Comparison of ENCODE assay signal across 1 cellular context in the genomic region with DNA sequence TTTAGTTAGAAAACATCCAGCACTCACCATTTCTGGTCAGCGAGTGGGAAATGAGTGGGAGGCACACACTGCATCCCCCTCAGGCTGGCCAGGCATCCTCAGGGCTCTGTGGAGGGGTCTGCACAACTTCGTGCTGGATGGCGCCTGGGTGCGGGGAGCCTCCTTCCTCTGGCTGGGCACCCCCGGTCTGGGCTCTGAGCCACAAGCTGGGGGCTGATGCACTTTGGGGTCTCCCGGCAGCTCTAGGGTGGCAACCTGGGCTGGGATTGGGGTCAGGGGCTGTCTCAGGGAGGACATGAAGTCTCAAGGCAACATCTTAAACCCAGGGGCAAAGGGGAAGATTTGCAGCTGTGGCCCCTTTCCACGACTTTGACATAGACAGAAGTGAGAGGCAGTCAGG.
TF ChIP-seq lines count a peak whose summit lies in the region.

No MANE protein-coding gene starts in this region.

TF ChIP-seq in H1, 55 proteins besides CTCF, POLR2A, EP300 and RAD21:
- no peak for TF ChIP-seq SIN3A (conservative IDR thresholded peaks at IDR 0.05 in 1 of 2, IDR thresholded peaks at IDR 0.05 in 1 of 2; ENCODE audit: low read depth in 1 of 2, low read length in 2 of 2)
- no peak for TF ChIP-seq GABPA (IDR thresholded peaks at IDR 0.05; ENCODE audit: borderline replicate concordance, insufficient read depth, low read length)
- no peak for TF ChIP-seq PHF8 (conservative IDR thresholded peaks at IDR 0.05; ENCODE audit: low read depth, low read length)
- no peak for TF ChIP-seq JUN (IDR thresholded peaks at IDR 0.05; ENCODE audit: low read depth, low read length)
- no peak for TF ChIP-seq POU5F1 (IDR thresholded peaks at IDR 0.05; ENCODE audit: low read depth, low read length)
- TF ChIP-seq BRCA1 (IDR thresholded peaks at IDR 0.05; ENCODE audit: low read depth, low read length) = no peak
- no peak for TF ChIP-seq RBBP5 (IDR thresholded peaks at IDR 0.05; ENCODE audit: borderline replicate concordance, low read depth, low read length)
- TF ChIP-seq HDAC2 (IDR thresholded peaks at IDR 0.05; ENCODE audit: borderline replicate concordance in 1 of 2, low read depth in 2 of 2, low read length in 2 of 2) = no peak
TF ChIP-seq in H1: peak in this region for 0.
